Comparison of ENCODE assay signal across 8 cellular contexts in the genomic region with DNA sequence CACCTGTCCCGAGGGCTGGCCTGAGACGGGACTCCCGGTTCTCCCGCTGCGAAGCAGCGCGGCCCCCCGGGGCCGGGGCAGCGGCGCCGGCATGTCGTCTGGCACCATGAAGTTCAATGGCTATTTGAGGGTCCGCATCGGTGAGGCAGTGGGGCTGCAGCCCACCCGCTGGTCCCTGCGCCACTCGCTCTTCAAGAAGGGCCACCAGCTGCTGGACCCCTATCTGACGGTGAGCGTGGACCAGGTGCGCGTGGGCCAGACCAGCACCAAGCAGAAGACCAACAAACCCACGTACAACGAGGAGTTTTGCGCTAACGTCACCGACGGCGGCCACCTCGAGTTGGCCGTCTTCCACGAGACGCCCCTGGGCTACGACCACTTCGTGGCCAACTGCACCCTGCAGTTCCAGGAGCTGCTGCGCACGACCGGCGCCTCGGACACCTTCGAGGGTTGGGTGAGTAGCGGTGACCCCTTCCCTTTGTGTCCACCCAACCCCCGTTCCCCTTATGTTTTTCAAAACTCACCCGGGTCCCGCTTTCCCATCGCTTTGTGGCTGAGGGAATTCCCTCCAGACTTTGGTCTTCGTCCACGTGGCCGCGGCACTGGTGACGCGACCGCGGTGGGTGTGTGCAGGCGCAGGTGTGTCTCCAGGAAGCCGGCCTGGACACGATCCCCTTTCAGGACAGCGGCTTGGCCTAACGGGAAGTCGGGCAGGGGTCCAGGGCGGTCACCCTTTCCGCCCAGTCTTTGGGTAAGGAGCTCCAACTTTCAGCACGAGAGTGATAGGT. TPM values are rescaled to one million over a fixed set of nuclear protein-coding genes. Genes with fewer than 3 reads are reported as not detected.
DNase-seq lines count a peak whose midpoint lies in the region; ATAC-seq and TF ChIP-seq lines count a peak whose summit lies in the region.

No MANE protein-coding gene starts in this region.

- peaks cover 20% of the 10 kb centered on the region for H3K27me3 ChIP-seq in kidney epithelial cell (ENCODE audit: control insufficient read depth, insufficient read depth, low read length)

- DNase-seq in NCI-H146 treated with DMSO at 0.1 percent for 48 hours (lab: John Stamatoyannopoulos, UW; ENCODE audit: unreplicated experiment) (peak; percentile 2), kidney epithelial cell (ENCODE audit: low read depth) (no peak), OCI-M1 (lab: John Stamatoyannopoulos, UW) (no peak), cerebellar cortex (ENCODE audit: low spot score) (no peak), NCI-H1048 (lab: John Stamatoyannopoulos, UW) (no peak)
- DNase-seq in stimulated activated naive CD8-positive, alpha-beta T cell treated with anti-CD3 and anti-CD28 coated beads, Interleukin-15, amount 100 ng/mL, for 72 hours = peak in 1 of 2 donors; percentile 40

- peaks cover 52% of the 10 kb centered on the region for H3K27me3 Mint-ChIP-seq in brain
- H3K27me3 Mint-ChIP-seq in stimulated activated naive CD8-positive, alpha-beta T cell treated with anti-CD3 and anti-CD28 coated beads, Interleukin-15, amount 100 ng/mL, for 72 hours = no peaks in the 10 kb centered on the region

- H3K27ac Mint-ChIP-seq in brain = no peak overlapping the region
- H3K27ac Mint-ChIP-seq in stimulated activated naive CD8-positive, alpha-beta T cell treated with anti-CD3 and anti-CD28 coated beads, Interleukin-15, amount 100 ng/mL, for 72 hours = peak overlapping the region; percentile 95 to 96

- peak overlapping the region; percentile 50 to 76 (median 70) for H3K4me3 Mint-ChIP-seq in brain
- peak overlapping the region; percentile 96 to 97 for H3K4me3 Mint-ChIP-seq in stimulated activated naive CD8-positive, alpha-beta T cell treated with anti-CD3 and anti-CD28 coated beads, Interleukin-15, amount 100 ng/mL, for 72 hours

- peak; percentile 9 for ATAC-seq in GM19395 (IDR thresholded peaks at IDR 0.05; ENCODE audit: unreplicated experiment)
- ATAC-seq in stimulated activated naive CD8-positive, alpha-beta T cell treated with anti-CD3 and anti-CD28 coated beads, Interleukin-15, amount 100 ng/mL, for 72 hours = peak; percentile 6

- no peaks in the 10 kb centered on the region for H3K36me3 ChIP-seq in kidney epithelial cell (ENCODE audit: control insufficient read depth, insufficient read depth, low read length)

- peak overlapping the region; percentile 46 for H3K4me3 ChIP-seq in kidney epithelial cell (ENCODE audit: low read depth, low read length)

- peaks cover 6 to 18% (median 7%) of the 10 kb centered on the region in 5 experiments for H3K9me3 Mint-ChIP-seq in brain
- H3K9me3 Mint-ChIP-seq in stimulated activated naive CD8-positive, alpha-beta T cell treated with anti-CD3 and anti-CD28 coated beads, Interleukin-15, amount 100 ng/mL, for 72 hours = peaks cover 0 to 4% of the 10 kb centered on the region in 2 donors

- H3K4me1 Mint-ChIP-seq in brain = peaks cover 6% of the 10 kb centered on the region
- H3K4me1 Mint-ChIP-seq in stimulated activated naive CD8-positive, alpha-beta T cell treated with anti-CD3 and anti-CD28 coated beads, Interleukin-15, amount 100 ng/mL, for 72 hours = peaks cover 23% of the 10 kb centered on the region

- H3K36me3 Mint-ChIP-seq in brain = no peaks in the 10 kb centered on the region

- TF ChIP-seq CTCF in brain (conservative IDR thresholded peaks at IDR 0.05) (no peak), kidney epithelial cell (IDR thresholded peaks at IDR 0.05; ENCODE audit: insufficient read depth, low read length, poor library complexity, severe bottlenecking) (no peak)

RNA-seq across cellular contexts. Expression of gene PRKCH, which starts 0.8 kb away (rescaled TPM):
- 8.7 TPM for polyA plus RNA-seq in brain (ENCODE audit: insufficient read depth, low read depth, low replicate concordance)
- total RNA-seq in kidney epithelial cell = 8.4 and 10.5 TPM in 2 replicates

RNA-seq across cellular contexts. Expression of gene TMEM30B, which starts 41.1 kb away (rescaled TPM):
- polyA plus RNA-seq in brain (ENCODE audit: insufficient read depth, low read depth, low replicate concordance) = 7.1 TPM
- 11.3 and 14.1 TPM in 2 replicates for total RNA-seq in kidney epithelial cell

Comparison
In these comparisons a context has a peak if more than half of its experiments do, and no peak if none do; other contexts are left out.
1. H3K27ac Mint-ChIP-seq: peak in stimulated activated naive CD8-positive, alpha-beta T cell treated with anti-CD3 and anti-CD28 coated beads, Interleukin-15, amount 100 ng/mL, for 72 hours (2 of 2); none in brain (0 of 5).